Comparison of ENCODE assay signal across 24 cellular contexts in the genomic region with DNA sequence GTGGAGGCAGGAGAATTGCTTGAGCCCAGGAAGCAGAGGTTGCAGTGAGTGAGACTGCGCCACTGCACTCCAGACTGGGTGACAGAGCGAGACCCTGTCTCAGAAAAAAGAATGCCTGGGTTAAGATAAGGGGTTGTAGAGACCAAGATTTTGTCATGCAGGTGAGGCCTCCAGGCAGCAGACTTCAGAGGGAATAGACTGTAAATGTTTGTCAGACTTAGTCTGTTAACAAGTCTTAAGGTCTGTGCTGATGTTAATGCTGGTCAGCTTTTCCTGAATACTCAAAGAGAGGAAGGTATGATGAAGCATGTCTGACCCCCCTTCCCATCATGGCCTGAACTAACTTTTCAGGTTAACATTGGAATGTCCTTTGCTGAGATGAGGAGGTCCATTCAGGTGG.
"Had no signal": no experiment of that assay in that cellular context is flagged by ENCODE, and none has a peak within 500 bp of the region (broad histone marks: within the 10 kb centered on the region; RNA-seq: fewer than 3 reads in every experiment).

No MANE protein-coding gene starts in this region.

- H3K9me3 Mint-ChIP-seq: natural killer cell treated with Interleukin-12 subunit alpha and Interleukin-12 subunit beta and Interleukin-15 and Interleukin-18, amount 100 ng/mL, for 72 hours had no signal

- H3K27ac Mint-ChIP-seq: activated naive CD8-positive, alpha-beta T cell; natural killer cell treated with Interleukin-12 subunit alpha and Interleukin-12 subunit beta and Interleukin-15 and Interleukin-18, amount 100 ng/mL, for 72 hours had no signal

- FAIRE-seq: endometrium, frontal cortex had no signal

- H3K27me3 Mint-ChIP-seq: activated naive CD8-positive, alpha-beta T cell; type B pancreatic cell had no signal

- H3K27me3 ChIP-seq: colonic mucosa, spleen, vagina had no signal

- H3K27ac ChIP-seq: colonic mucosa, thoracic aorta, vagina had no signal

- H3K9me3 ChIP-seq: colonic mucosa, spleen, thoracic aorta, vagina had no signal

- H3K4me3 Mint-ChIP-seq: activated naive CD8-positive, alpha-beta T cell; natural killer cell treated with Interleukin-12 subunit alpha and Interleukin-12 subunit beta and Interleukin-15 and Interleukin-18, amount 100 ng/mL, for 72 hours; type B pancreatic cell had no signal

- H3K4me3 ChIP-seq: colonic mucosa, spleen, thoracic aorta, vagina had no signal

- DNase-seq: activated CD4-positive, alpha-beta T cell treated with anti-CD3 and anti-CD28 coated beads for 4 hours; activated CD4-positive, alpha-beta T cell treated with anti-CD3 and anti-CD28 coated beads, Interleukin-2, amount 50 U/mL, for 48 hours; activated CD8-positive, alpha-beta memory T cell treated with anti-CD3 and anti-CD28 coated beads for 24 hours; activated effector memory CD4-positive, alpha-beta T cell treated with Interleukin-2 at 50 U/mL for 16 hours; activated naive CD4-positive, alpha-beta T cell treated with Interleukin-2 at 50 U/mL for 16 hours; anterior cingulate cortex; cerebellar nuclear complex; colonic mucosa; effector CD8-positive, alpha-beta T cell; glutamatergic neuron; hippocampal formation; left cardiac atrium; left ventricle myocardium superior; posterior cingulate gyrus; right cardiac atrium; spleen; stimulated activated naive CD8-positive, alpha-beta T cell treated with anti-CD3 and anti-CD28 coated beads, Interleukin-15, Interleukin-2, amounts not matched to agents 100 U/mL and 50 U/mL, for 24 hours had no signal

- H3K36me3 ChIP-seq: colonic mucosa, spleen, thoracic aorta, vagina had no signal

- H3K36me3 Mint-ChIP-seq: natural killer cell treated with Interleukin-12 subunit alpha and Interleukin-12 subunit beta and Interleukin-15 and Interleukin-18, amount 100 ng/mL, for 72 hours; type B pancreatic cell had no signal

- ATAC-seq: left cardiac atrium; left ventricle myocardium superior; right cardiac atrium; stimulated activated naive CD8-positive, alpha-beta T cell treated with anti-CD3 and anti-CD28 coated beads, Interleukin-15, Interleukin-2, amounts not matched to agents 100 U/mL and 50 U/mL, for 24 hours had no signal
